In the genomic region with DNA sequence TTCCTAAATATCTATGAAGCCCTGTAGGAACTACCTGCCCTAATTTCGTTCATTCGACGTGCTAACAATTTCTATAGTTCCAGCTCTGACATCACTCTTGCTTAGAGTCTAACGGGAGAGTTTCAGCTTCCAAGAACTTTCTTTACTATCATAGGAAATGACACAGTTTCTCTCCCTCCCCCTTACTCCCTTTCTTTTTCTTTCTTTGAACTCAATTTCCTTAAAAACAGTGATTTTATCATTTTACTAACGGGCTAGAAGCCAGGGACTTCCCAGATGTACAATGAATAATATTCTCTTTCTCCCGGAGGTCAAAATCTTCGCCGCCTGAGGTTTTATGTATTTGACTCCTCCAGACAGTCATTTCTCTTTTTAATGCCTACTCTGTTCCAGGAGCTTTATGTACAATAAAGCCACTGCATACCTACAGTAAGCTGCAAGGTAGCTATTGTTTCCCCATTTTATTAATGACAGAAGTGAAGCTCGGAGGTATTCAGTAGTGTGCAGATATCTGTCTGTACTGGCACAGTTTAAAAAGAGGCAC, we compare ENCODE assay signal across 12 cellular contexts. TPM values are rescaled to one million over a fixed set of nuclear protein-coding genes. Genes with fewer than 3 reads are reported as not detected.
DNase-seq lines count a peak whose midpoint lies in the region; ATAC-seq lines count a peak whose summit lies in the region.
"Had no signal": no experiment of that assay in that cellular context is flagged by ENCODE, and none has a peak within 500 bp of the region (broad histone marks: within the 10 kb centered on the region; RNA-seq: fewer than 3 reads in every experiment).

No MANE protein-coding gene starts in this region.

- H3K27ac Mint-ChIP-seq in activated T-helper 2 cell treated with anti-CD3 and anti-CD28 coated beads, Interferon-gamma antibody, Interleukin-2, Interleukin-4, amounts not matched to agents 10 μg/mL and 5 μg/mL and 100 μg/mL, durations not matched to agents 14 hours and 24 hours and 36 hours, result peak overlapping the region; percentile 72
- H3K27ac Mint-ChIP-seq: activated naive CD8-positive, alpha-beta T cell had no signal

- intact Hi-C loops in activated T-helper 2 cell treated with anti-CD3 and anti-CD28 coated beads, Interferon-gamma antibody, Interleukin-2, Interleukin-4, amounts not matched to agents 10 μg/mL and 5 μg/mL and 100 μg/mL, durations not matched to agents 14 hours and 24 hours and 36 hours (cut with micrococcal nuclease), result loop anchor here (1.0 to 5.0 kb wide), 6 partner anchors 36 to 361 kb away; no protein-coding TSS in a partner anchor
- intact Hi-C loops in right cardiac atrium (cut with DNase I), result no loop called here

- peaks cover 9% of the 10 kb centered on the region for H3K9me3 Mint-ChIP-seq in activated T-helper 2 cell treated with anti-CD3 and anti-CD28 coated beads, Interferon-gamma antibody, Interleukin-2, Interleukin-4, amounts not matched to agents 10 μg/mL and 5 μg/mL and 100 μg/mL, durations not matched to agents 14 hours and 24 hours and 36 hours

- peak; percentile 29 to 64 for ATAC-seq in right cardiac atrium
- ATAC-seq: gastrocnemius medialis had no signal

- H3K36me3 Mint-ChIP-seq in activated T-helper 2 cell treated with anti-CD3 and anti-CD28 coated beads, Interferon-gamma antibody, Interleukin-2, Interleukin-4, amounts not matched to agents 10 μg/mL and 5 μg/mL and 100 μg/mL, durations not matched to agents 14 hours and 24 hours and 36 hours (ENCODE audit: low read depth), result peaks cover 20% of the 10 kb centered on the region

- no peaks in the 10 kb centered on the region for H3K27me3 Mint-ChIP-seq in activated T-helper 2 cell treated with anti-CD3 and anti-CD28 coated beads, Interferon-gamma antibody, Interleukin-2, Interleukin-4, amounts not matched to agents 10 μg/mL and 5 μg/mL and 100 μg/mL, durations not matched to agents 14 hours and 24 hours and 36 hours (ENCODE audit: low read depth)
- H3K27me3 Mint-ChIP-seq: activated naive CD8-positive, alpha-beta T cell had no signal

- WGBS in right cardiac atrium, result 27% methylated on average over 9 of the region's 9 CpGs

- H3K4me3 Mint-ChIP-seq in activated T-helper 2 cell treated with anti-CD3 and anti-CD28 coated beads, Interferon-gamma antibody, Interleukin-2, Interleukin-4, amounts not matched to agents 10 μg/mL and 5 μg/mL and 100 μg/mL, durations not matched to agents 14 hours and 24 hours and 36 hours (ENCODE audit: low read depth), result peak overlapping the region; percentile 1
- H3K4me3 Mint-ChIP-seq: activated naive CD8-positive, alpha-beta T cell had no signal

- H3K9me3 ChIP-seq in right cardiac atrium (ENCODE audit: control insufficient read depth, low read length), result no peaks in the 10 kb centered on the region
- H3K9me3 ChIP-seq: gastrocnemius medialis had no signal

- peak; percentile 30 for DNase-seq in stimulated activated CD4-positive, alpha-beta T cell treated with anti-CD3 and anti-CD28 coated beads, Interleukin-15, amount 100 ng/mL, for 24 hours
- no peak for DNase-seq in stimulated activated CD4-positive, alpha-beta T cell treated with anti-CD3 and anti-CD28 coated beads, Interleukin-12 subunit alpha, Interleukin-12 subunit beta, amount 100 ng/mL, for 4 hours
- DNase-seq in activated T-helper 2 cell treated with anti-CD3 and anti-CD28 coated beads, Interferon-gamma antibody, Interleukin-2, Interleukin-4, amounts not matched to agents 10 μg/mL and 5 μg/mL and 100 μg/mL, durations not matched to agents 14 hours and 24 hours and 36 hours (ENCODE audit: low spot score), result no peak
- DNase-seq in right cardiac atrium (no peak), activated gamma-delta T cell treated with Interleukin-2 at 50 U/mL for 16 hours (no peak), DMS153 treated with DMSO at 0.1 percent for 48 hours (lab: John Stamatoyannopoulos, UW; ENCODE audit: unreplicated experiment) (no peak), NCI-H345 treated with DMSO at 0.1 percent for 48 hours (lab: John Stamatoyannopoulos, UW; ENCODE audit: unreplicated experiment) (no peak), RKO (ENCODE audit: low spot score) (no peak)
- DNase-seq: Calu3, gastrocnemius medialis had no signal

- peaks cover 53% of the 10 kb centered on the region for H3K4me1 Mint-ChIP-seq in activated T-helper 2 cell treated with anti-CD3 and anti-CD28 coated beads, Interferon-gamma antibody, Interleukin-2, Interleukin-4, amounts not matched to agents 10 μg/mL and 5 μg/mL and 100 μg/mL, durations not matched to agents 14 hours and 24 hours and 36 hours (ENCODE audit: low read depth)

- H3K4me3 ChIP-seq in right cardiac atrium (ENCODE audit: low read length), result no peak overlapping the region
- H3K4me3 ChIP-seq: gastrocnemius medialis had no signal

- H3K4me1 ChIP-seq in right cardiac atrium (ENCODE audit: control insufficient read depth, insufficient read depth, low read length), result no peaks in the 10 kb centered on the region
- H3K4me1 ChIP-seq: gastrocnemius medialis had no signal

- H3K27me3 ChIP-seq in right cardiac atrium (ENCODE audit: control insufficient read depth, insufficient read depth), result no peaks in the 10 kb centered on the region
- H3K27me3 ChIP-seq: gastrocnemius medialis had no signal

- H3K27ac ChIP-seq in right cardiac atrium (ENCODE audit: low read length), result no peak overlapping the region
- H3K27ac ChIP-seq: gastrocnemius medialis had no signal

RNA-seq across cellular contexts. Expression of a gene that starts 15.7 kb away (rescaled TPM):
- 1.3 and 1.4 TPM in 2 replicates for total RNA-seq in activated T-helper 2 cell treated with anti-CD3 and anti-CD28 coated beads, Interferon-gamma antibody, Interleukin-2, Interleukin-4, amounts not matched to agents 10 μg/mL and 5 μg/mL and 100 μg/mL, durations not matched to agents 14 hours and 24 hours and 36 hours
- total RNA-seq in right cardiac atrium, result under 1 TPM in 1 of 4 donors, not detected in 3; 0.28 TPM
- 0.14 TPM for polyA plus RNA-seq in right cardiac atrium
- total RNA-seq: gastrocnemius medialis had no signal
- polyA plus RNA-seq: neural cell had no signal
